In the genomic region with DNA sequence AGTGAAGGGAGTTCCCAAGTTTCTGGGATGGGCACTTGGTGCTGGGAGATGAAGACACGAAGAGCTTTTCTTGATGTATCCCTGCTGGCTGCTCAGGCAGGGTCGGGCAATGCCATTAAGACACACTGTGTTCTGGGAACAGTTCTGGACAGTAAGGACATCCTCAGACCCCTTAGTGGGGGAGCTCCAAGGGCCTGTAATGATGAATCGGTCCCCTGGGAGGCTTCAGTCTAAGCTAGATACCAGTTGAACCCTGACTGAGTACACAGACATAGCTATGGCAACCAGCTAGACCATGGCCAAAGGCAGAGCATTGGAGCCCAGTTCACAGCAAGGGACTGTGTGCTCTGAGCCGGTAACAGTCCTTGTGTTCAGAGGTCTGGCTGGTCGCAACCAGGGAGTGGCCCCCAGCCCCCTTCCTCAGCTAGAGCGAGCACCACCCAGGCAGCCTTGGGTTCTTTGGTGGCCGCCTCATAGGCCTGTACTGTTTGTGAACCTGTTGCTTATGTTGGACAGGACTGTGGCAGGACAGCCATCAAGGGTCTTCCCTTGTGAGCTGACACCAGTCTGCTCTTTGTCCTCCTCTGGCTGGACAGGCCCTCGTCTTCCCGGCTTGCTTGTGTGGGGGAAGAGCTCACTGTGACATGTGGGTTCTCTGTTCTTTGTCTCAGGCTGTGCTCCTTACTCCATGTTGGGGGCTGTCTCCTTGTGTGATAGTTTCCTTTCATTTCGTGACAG, we compare ENCODE assay signal across 8 cellular contexts. TPM values are rescaled to one million over a fixed set of nuclear protein-coding genes. Genes with fewer than 3 reads are reported as not detected.
DNase-seq lines count a peak whose midpoint lies in the region; ATAC-seq, FAIRE-seq and TF ChIP-seq lines count a peak whose summit lies in the region.

No MANE protein-coding gene starts in this region.

- DNase-seq in HFFc6 (no peak), kidney (no peak), LoVo (ENCODE audit: low spot score) (no peak), NCI-H146 treated with DMSO at 0.1 percent for 48 hours (lab: John Stamatoyannopoulos, UW; ENCODE audit: unreplicated experiment) (no peak), omental fat pad (ENCODE audit: low spot score) (no peak)
- DNase-seq in stimulated activated effector memory CD8-positive, alpha-beta T cell treated with anti-CD3 and anti-CD28 coated beads, Interleukin-12 subunit alpha, Interleukin-12 subunit beta, amount 100 ng/mL, for 72 hours (ENCODE audit: low spot score in 2 of 2), result no peak
- no peak for DNase-seq in activated CD4-positive, alpha-beta T cell treated with anti-CD3 and anti-CD28 coated beads for 48 hours

- peak overlapping the region in 1 of 2 donors; percentile 31 for H3K9ac ChIP-seq in kidney (ENCODE audit: low read length in 2 of 2)

- H3K9me3 ChIP-seq in kidney (ENCODE audit: control insufficient read depth in 1 of 2, low read length in 2 of 2), result no peaks in the 10 kb centered on the region

- H3K36me3 Mint-ChIP-seq in HFFc6 (ENCODE audit: low read depth), result peaks cover 29% of the 10 kb centered on the region
- peaks cover 6% of the 10 kb centered on the region for H3K36me3 Mint-ChIP-seq in activated naive CD8-positive, alpha-beta T cell
- peaks cover 69% of the 10 kb centered on the region for H3K36me3 Mint-ChIP-seq in stimulated activated effector memory CD8-positive, alpha-beta T cell treated with anti-CD3 and anti-CD28 coated beads, Interleukin-12 subunit alpha, Interleukin-12 subunit beta, amount 100 ng/mL, for 72 hours

- H3K27me3 Mint-ChIP-seq in HFFc6 (ENCODE audit: insufficient read depth), result peaks cover 12% of the 10 kb centered on the region
- H3K27me3 Mint-ChIP-seq in activated naive CD8-positive, alpha-beta T cell, result no peaks in the 10 kb centered on the region

- H3K4me1 Mint-ChIP-seq in HFFc6 (ENCODE audit: low read depth), result peaks cover 77% of the 10 kb centered on the region
- peaks cover 66% of the 10 kb centered on the region for H3K4me1 Mint-ChIP-seq in activated naive CD8-positive, alpha-beta T cell (ENCODE audit: low read depth)
- H3K4me1 Mint-ChIP-seq in stimulated activated effector memory CD8-positive, alpha-beta T cell treated with anti-CD3 and anti-CD28 coated beads, Interleukin-12 subunit alpha, Interleukin-12 subunit beta, amount 100 ng/mL, for 72 hours, result peaks cover 81% of the 10 kb centered on the region

- TF ChIP-seq CTCF in HFFc6 (IDR thresholded peaks at IDR 0.05), result no peak
- no peak for TF ChIP-seq CTCF in kidney (IDR thresholded peaks at IDR 0.05; ENCODE audit: borderline replicate concordance, extremely low read depth, insufficient read depth)
- TF ChIP-seq CTCF in omental fat pad (IDR thresholded peaks at IDR 0.05), result no peak

- H3K27ac ChIP-seq in kidney (ENCODE audit: low read depth in 2 of 2, low read length in 2 of 2), result peak overlapping the region; percentile 53 to 67

- ATAC-seq in stimulated activated effector memory CD8-positive, alpha-beta T cell treated with anti-CD3 and anti-CD28 coated beads, Interleukin-12 subunit alpha, Interleukin-12 subunit beta, amount 100 ng/mL, for 72 hours, result peak; percentile 11
- no peak for ATAC-seq in omental fat pad (ENCODE audit: low FRiP score)

- H3K4me1 ChIP-seq in kidney (ENCODE audit: control insufficient read depth in 1 of 2, insufficient read depth in 1 of 2, low read depth in 1 of 2, low read length in 2 of 2), result peaks cover 34 to 39% of the 10 kb centered on the region in 2 donors

- peak overlapping the region; percentile 71 for H3K4me3 Mint-ChIP-seq in HFFc6
- peak overlapping the region; percentile 65 for H3K4me3 Mint-ChIP-seq in activated naive CD8-positive, alpha-beta T cell
- peak overlapping the region; percentile 8 for H3K4me3 Mint-ChIP-seq in stimulated activated effector memory CD8-positive, alpha-beta T cell treated with anti-CD3 and anti-CD28 coated beads, Interleukin-12 subunit alpha, Interleukin-12 subunit beta, amount 100 ng/mL, for 72 hours

- H3K27ac Mint-ChIP-seq in HFFc6, result peak overlapping the region; percentile 99
- peak overlapping the region; percentile 75 for H3K27ac Mint-ChIP-seq in activated naive CD8-positive, alpha-beta T cell
- peak overlapping the region; percentile 97 for H3K27ac Mint-ChIP-seq in stimulated activated effector memory CD8-positive, alpha-beta T cell treated with anti-CD3 and anti-CD28 coated beads, Interleukin-12 subunit alpha, Interleukin-12 subunit beta, amount 100 ng/mL, for 72 hours

- H3K9me3 Mint-ChIP-seq in HFFc6, result no peaks in the 10 kb centered on the region
- H3K9me3 Mint-ChIP-seq in activated naive CD8-positive, alpha-beta T cell (ENCODE audit: low read depth), result no peaks in the 10 kb centered on the region
- no peaks in the 10 kb centered on the region for H3K9me3 Mint-ChIP-seq in stimulated activated effector memory CD8-positive, alpha-beta T cell treated with anti-CD3 and anti-CD28 coated beads, Interleukin-12 subunit alpha, Interleukin-12 subunit beta, amount 100 ng/mL, for 72 hours

- no peak for FAIRE-seq in kidney (lab: Jason Lieb, UNC)

- H3K36me3 ChIP-seq in kidney (ENCODE audit: control insufficient read depth in 1 of 2, insufficient read depth in 2 of 2, low read length in 2 of 2), result peaks cover 0 to 9% of the 10 kb centered on the region in 2 donors

- intact Hi-C loops in kidney (cut with DNase I), result no loop called here

- no peak overlapping the region for H3K4me3 ChIP-seq in kidney (ENCODE audit: low read length in 2 of 2)

RNA-seq across cellular contexts. Expression of gene MED15, which starts 25.0 kb away (rescaled TPM):
- 100 to 1,000 TPM; 128 to 148 (median 136) TPM for total RNA-seq in HFFc6 (2021; fragmentation: NEBNext Ultra II Directional; extraction: Animal tissue kit (Norgen Biotek cat#: 25700))
- total RNA-seq in kidney (102 TPM), omental fat pad (10 to 100 TPM; 36.5 to 90.5 (median 57.2) TPM)
- 31.7 TPM for polyA plus RNA-seq in kidney (ENCODE audit: insufficient read depth, low read depth, low replicate concordance)

RNA-seq across cellular contexts. Expression of gene KLHL22, which starts 36.8 kb away (rescaled TPM):
- 10 to 100 TPM; 19.2 to 25.5 (median 21.6) TPM for total RNA-seq in HFFc6 (2021; fragmentation: NEBNext Ultra II Directional; extraction: Animal tissue kit (Norgen Biotek cat#: 25700))
- total RNA-seq in kidney (22.4 TPM), omental fat pad (10 to 100 TPM; 19.8 to 45.0 (median 32.9) TPM)
- 24.3 TPM for polyA plus RNA-seq in kidney (ENCODE audit: insufficient read depth, low read depth, low replicate concordance)

Comparison
In these comparisons a context has a peak if more than half of its experiments do, and no peak if none do; other contexts are left out.
1. H3K4me3 Mint-ChIP-seq: peak in every context shown above with its lines; median percentile 71 in HFFc6; 65 in activated naive CD8-positive, alpha-beta T cell; 8 in stimulated activated effector memory CD8-positive, alpha-beta T cell treated with anti-CD3 and anti-CD28 coated beads, Interleukin-12 subunit alpha, Interleukin-12 subunit beta, amount 100 ng/mL, for 72 hours.